22 cellular contexts compared by ENCODE assay signal in genomic region chr10:60952846-60953220, GRCh38. TPM values are rescaled to one million over a fixed set of nuclear protein-coding genes. Genes with fewer than 3 reads are reported as not detected.
"Had no signal": no experiment of that assay in that cellular context is flagged by ENCODE, and none has a peak within 500 bp of the region (broad histone marks: within the 10 kb centered on the region; RNA-seq: fewer than 3 reads in every experiment).

No MANE protein-coding gene starts in this region.

- H3K27ac Mint-ChIP-seq: immature natural killer cell; naive thymus-derived CD8-positive, alpha-beta T cell had no signal

- H3K36me3 ChIP-seq: esophagus muscularis mucosa, gastroesophageal sphincter, neutrophil, stomach, thoracic aorta, transverse colon had no signal

- H3K9me3 Mint-ChIP-seq: naive thymus-derived CD8-positive, alpha-beta T cell had no signal

- H3K36me3 Mint-ChIP-seq: immature natural killer cell; naive thymus-derived CD8-positive, alpha-beta T cell had no signal

- H3K9me3 ChIP-seq: esophagus muscularis mucosa, gastroesophageal sphincter, neutrophil, stomach, thoracic aorta, transverse colon had no signal

- H3K4me1 ChIP-seq: esophagus muscularis mucosa, gastroesophageal sphincter had no signal

- FAIRE-seq: endometrium, kidney had no signal

- H3K27me3 ChIP-seq: esophagus muscularis mucosa, gastroesophageal sphincter, stomach, transverse colon had no signal

- H3K27ac ChIP-seq: epithelial cell of prostate, esophagus muscularis mucosa, gastroesophageal sphincter, neutrophil, thoracic aorta had no signal

- H3K4me3 Mint-ChIP-seq: immature natural killer cell; naive thymus-derived CD8-positive, alpha-beta T cell had no signal

- H3K4me3 ChIP-seq: esophagus muscularis mucosa, gastroesophageal sphincter, lung, stomach, thoracic aorta, transverse colon had no signal

- H3K4me1 Mint-ChIP-seq: naive thymus-derived CD8-positive, alpha-beta T cell had no signal

- ATAC-seq: gastroesophageal sphincter; left cardiac atrium; left ventricle myocardium superior; naive thymus-derived CD8-positive, alpha-beta T cell; sciatic nerve had no signal

- DNase-seq: cortex of kidney; effector memory CD4-positive, alpha-beta T cell; glutamatergic neuron; immature natural killer cell; kidney; left cardiac atrium; left ventricle myocardium superior; naive thymus-derived CD8-positive, alpha-beta T cell; posterior cingulate gyrus; stimulated activated CD4-positive, alpha-beta T cell treated with anti-CD3 and anti-CD28 coated beads, Interleukin-12 subunit alpha, Interleukin-12 subunit beta, amount 100 ng/mL, for 4 hours; stimulated activated naive CD4-positive, alpha-beta T cell; stomach; substantia nigra; transverse colon had no signal

RNA-seq across cellular contexts. Expression of gene RHOBTB1, which starts 8.8 kb away (rescaled TPM):
- polyA plus RNA-seq: naive thymus-derived CD8-positive, alpha-beta T cell had no signal
